Comparison of ENCODE assay signal across 8 cellular contexts in genomic region chr3:50237754-50238548, GRCh38. TPM values are rescaled to one million over a fixed set of nuclear protein-coding genes. Genes with fewer than 3 reads are reported as not detected.
DNase-seq lines count a peak whose midpoint lies in the region; ATAC-seq and TF ChIP-seq lines count a peak whose summit lies in the region.

No MANE protein-coding gene starts in this region.

- TF ChIP-seq EP300 in Ishikawa (IDR thresholded peaks at IDR 0.05; ENCODE audit: borderline replicate concordance), result no peak

- no peak for TF ChIP-seq RAD21 in Ishikawa (IDR thresholded peaks at IDR 0.05; ENCODE audit: low read depth)

- H3K4me1 ChIP-seq in adipocyte (ENCODE audit: control insufficient read depth, insufficient read depth, low read length), result peaks cover 30% of the 10 kb centered on the region
- peaks cover 78% of the 10 kb centered on the region for H3K4me1 ChIP-seq in left ventricle myocardium inferior
- peaks cover 20% of the 10 kb centered on the region for H3K4me1 ChIP-seq in psoas muscle
- no peaks in the 10 kb centered on the region for H3K4me1 ChIP-seq in urinary bladder (ENCODE audit: insufficient read depth)

- 0 out of 2 replicates have a peak, but pooled peaks have one; percentile 0 for TF ChIP-seq CTCF in AG09319 (IDR thresholded peaks at IDR 0.05; ENCODE audit: low read depth, low read length)
- no peak for TF ChIP-seq CTCF in left ventricle myocardium inferior (IDR thresholded peaks at IDR 0.05; ENCODE audit: borderline replicate concordance)
- no peak for TF ChIP-seq CTCF in psoas muscle (IDR thresholded peaks at IDR 0.05)

- H3K27me3 ChIP-seq in adipocyte (replicated peaks; ENCODE audit: control insufficient read depth, insufficient read depth, low read length) (no peaks in the 10 kb centered on the region), left ventricle myocardium inferior (ENCODE audit: low read depth) (no peaks in the 10 kb centered on the region), psoas muscle (ENCODE audit: insufficient read depth in 3 of 3, low read length in 2 of 3) (no peaks in the 10 kb centered on the region)

- intact Hi-C loops in left ventricle myocardium inferior (cut with micrococcal nuclease) (no loop called here), psoas muscle (cut with DNase I) (no loop called here)

- no peaks in the 10 kb centered on the region for H3K9me3 ChIP-seq in adipocyte (ENCODE audit: control insufficient read depth, low read length)
- H3K9me3 ChIP-seq in left ventricle myocardium inferior (replicated peaks), result no peaks in the 10 kb centered on the region
- H3K9me3 ChIP-seq in psoas muscle, result no peaks in the 10 kb centered on the region

- peak; percentile 77 for TF ChIP-seq POLR2A in GM19193 (IDR thresholded peaks at IDR 0.05; ENCODE audit: extremely low read depth, insufficient read depth, insufficient read length)

- H3K36me3 ChIP-seq in adipocyte (ENCODE audit: control insufficient read depth, insufficient read depth, low read length, severe bottlenecking) (no peaks in the 10 kb centered on the region), left ventricle myocardium inferior (peaks cover 4% of the 10 kb centered on the region), psoas muscle (ENCODE audit: insufficient read depth in 1 of 2, low read depth in 1 of 2) (no peaks in the 10 kb centered on the region), urinary bladder (ENCODE audit: insufficient read depth) (no peaks in the 10 kb centered on the region)

- H3K27ac ChIP-seq in left ventricle myocardium inferior (replicated peaks) (peak overlapping the region; percentile 99), psoas muscle (peak overlapping the region; percentile 81), urinary bladder (ENCODE audit: low read depth) (peak overlapping the region; percentile 89)

- H3K9ac ChIP-seq in adipocyte (ENCODE audit: low read length), result peak overlapping the region; percentile 96

- peak in 1 of 4 donors; percentile 2 for ATAC-seq in psoas muscle

- WGBS in psoas muscle, 3 donors, result 16 to 23% (median 18%) methylated on average over 30 to 31 of the region's 31 CpGs
- WGBS in urinary bladder, result under 1% methylated on average over 31 of the region's 31 CpGs

- DNase-seq in AG09319 (ENCODE audit: extremely low read depth, low read depth), result peak; percentile 52
- DNase-seq in SW480 (ENCODE audit: low spot score), result peak; percentile 79
- DNase-seq in adipocyte (ENCODE audit: low read depth), result peak; percentile 93
- peak; percentile 89 for DNase-seq in left ventricle myocardium inferior
- DNase-seq in psoas muscle, result peak; percentile 84 to 89

- H3K4me3 ChIP-seq in adipocyte (ENCODE audit: low read length), result peak overlapping the region; percentile 94
- peak overlapping the region; percentile 91 for H3K4me3 ChIP-seq in left ventricle myocardium inferior
- peak overlapping the region; percentile 85 for H3K4me3 ChIP-seq in psoas muscle
- peak overlapping the region; percentile 86 for H3K4me3 ChIP-seq in urinary bladder (ENCODE audit: low read depth, low read length)

TF ChIP-seq in Ishikawa, 13 proteins besides CTCF, POLR2A, EP300 and RAD21:
- peak; percentile 20; the same call in 1 of the 2 replicates for TF ChIP-seq TEAD4 (IDR thresholded peaks at IDR 0.05)
- peak; percentile 77 for TF ChIP-seq EGR1 (IDR thresholded peaks at IDR 0.05)
- no peak for TF ChIP-seq TAF1 (IDR thresholded peaks at IDR 0.05; ENCODE audit: low read depth)
- TF ChIP-seq YY1 (IDR thresholded peaks at IDR 0.05; ENCODE audit: low read depth), result peak; percentile 83
TF ChIP-seq in Ishikawa: peak in this region for 3.

RNA-seq across cellular contexts. Expression of gene GNAI2, which starts 1.9 kb away (rescaled TPM):
- total RNA-seq in left ventricle myocardium inferior, result 118 TPM
- 10 to 100 TPM; 55.5 to 93.9 (median 74.8) TPM for total RNA-seq in psoas muscle
- polyA plus RNA-seq in psoas muscle, result 10 to 100 TPM; 39.4 to 57.6 (median 50.7) TPM
- total RNA-seq in urinary bladder, result 96.3 TPM
- polyA plus RNA-seq in urinary bladder, result 263 TPM

RNA-seq across cellular contexts. Expression of gene SEMA3B, which starts 31.0 kb away (rescaled TPM):
- total RNA-seq in left ventricle myocardium inferior, result 23.2 TPM
- total RNA-seq in psoas muscle, result 1 to 10 TPM; 3.1 to 6.8 (median 4.3) TPM
- 1 to 10 TPM; 2.1 to 3.4 (median 2.2) TPM for polyA plus RNA-seq in psoas muscle
- 63.4 TPM for total RNA-seq in urinary bladder
- polyA plus RNA-seq in urinary bladder, result 35.5 TPM

RNA-seq across cellular contexts. Expression of gene SLC38A3, which starts 32.9 kb away (rescaled TPM):
- 10.4 TPM for total RNA-seq in left ventricle myocardium inferior
- total RNA-seq in psoas muscle, result 10 to 100 TPM in 1 of 4 donors, 1 to 10 TPM in 3; 1.7 to 12.7 (median 5.4) TPM
- polyA plus RNA-seq in psoas muscle, result 1 to 10 TPM in 2 of 3 donors, under 1 TPM in 1; 0.12 to 4.5 (median 1.3) TPM
- total RNA-seq in urinary bladder, result 0.63 TPM
- 0.14 TPM for polyA plus RNA-seq in urinary bladder

RNA-seq across cellular contexts. Expression of gene LSMEM2, which starts 40.9 kb away (rescaled TPM):
- 27.7 TPM for total RNA-seq in left ventricle myocardium inferior
- total RNA-seq in psoas muscle, result 10 to 100 TPM in 1 of 4 donors, 1 to 10 TPM in 2, under 1 TPM in 1; 0.84 to 13.1 (median 1.1) TPM
- 1 to 10 TPM in 1 of 3 donors, under 1 TPM in 2; 0.61 to 1.6 (median 0.66) TPM for polyA plus RNA-seq in psoas muscle
- 0.79 TPM for total RNA-seq in urinary bladder
- polyA plus RNA-seq in urinary bladder, result 0.39 TPM

RNA-seq across cellular contexts. Expression of gene GNAT1, which starts 46.5 kb away (rescaled TPM):
- total RNA-seq in left ventricle myocardium inferior, result not detected
- not detected for total RNA-seq in psoas muscle
- not detected for polyA plus RNA-seq in psoas muscle
- not detected for total RNA-seq in urinary bladder
- not detected for polyA plus RNA-seq in urinary bladder
